Comparison of ENCODE assay signal across 9 cellular contexts in genomic region chr1:111448482-111448917, GRCh38. TPM values are rescaled to one million over a fixed set of nuclear protein-coding genes. Genes with fewer than 3 reads are reported as not detected.
A peak's percentile ranks its signal among the peaks of the same experiment; 100 is the strongest.
DNase-seq lines count a peak whose midpoint lies in the region; ATAC-seq, FAIRE-seq and TF ChIP-seq lines count a peak whose summit lies in the region.
"Had no signal": no experiment of that assay in that cellular context is flagged by ENCODE, and none has a peak within 500 bp of the region (broad histone marks: within the 10 kb centered on the region; RNA-seq: fewer than 3 reads in every experiment).

No MANE protein-coding gene starts in this region.

- peaks cover 42% of the 10 kb centered on the region for H3K4me1 ChIP-seq in psoas muscle

- H3K4me3 ChIP-seq in psoas muscle = peak overlapping the region; percentile 86

- H3K9me3 ChIP-seq in psoas muscle = no peaks in the 10 kb centered on the region

- H3K27me3 ChIP-seq in psoas muscle (ENCODE audit: insufficient read depth in 3 of 3, low read length in 2 of 3) = no peaks in the 10 kb centered on the region

- intact Hi-C loops in psoas muscle (cut with DNase I) = loop anchor here (5.0 to 10.0 kb wide), 3 partner anchors 304 to 1104 kb away; partner anchors contain the start of genes CEPT1 (in 2 of the 2) and DRAM2 (in 2 of the 2)

- TF ChIP-seq CTCF in 22Rv1 (IDR thresholded peaks at IDR 0.05) = no peak
- no peak for TF ChIP-seq CTCF in psoas muscle (IDR thresholded peaks at IDR 0.05)

- WGBS in psoas muscle, 3 donors = 1 to 2% (median 2%) methylated on average over 22 to 25 of the region's 25 CpGs

- ATAC-seq in GM18868 (IDR thresholded peaks at IDR 0.05; ENCODE audit: unreplicated experiment) (peak; percentile 22), psoas muscle (peak; percentile 7 to 25 (median 16))

- FAIRE-seq in RCC 7860 (lab: Jason Lieb, UNC) = no peak

- H3K27ac ChIP-seq in 22Rv1 = peak overlapping the region; percentile 82
- H3K27ac ChIP-seq in psoas muscle = peak overlapping the region; percentile 89

- DNase-seq in HPDE6-E6E7 (ENCODE audit: extremely low spot score) (peak; percentile 46), activated T-cell treated with anti-CD3 and anti-CD28 coated beads for 48 hours (ENCODE audit: low read depth) (peak; percentile 30), germinal center (ENCODE audit: low spot score) (peak; percentile 25), psoas muscle (no peak), AG20443 (ENCODE audit: low spot score) (no peak), RCC 7860 (ENCODE audit: low spot score) (no peak)

- peaks cover 8 to 49% of the 10 kb centered on the region in 2 donors for H3K36me3 ChIP-seq in psoas muscle (ENCODE audit: insufficient read depth in 1 of 2, low read depth in 1 of 2)

RNA-seq across cellular contexts. Expression of gene WDR77, which starts 0.6 kb away (rescaled TPM):
- 10 to 100 TPM; 35.3 to 48.2 (median 42.9) TPM for total RNA-seq in psoas muscle
- polyA plus RNA-seq in psoas muscle = 100 to 1,000 TPM in 1 of 3 donors, 10 to 100 TPM in 2; 36.7 to 103 (median 62.7) TPM

RNA-seq across cellular contexts. Expression of gene ATP5PB, which starts 0.8 kb away (rescaled TPM):
- total RNA-seq in psoas muscle = 100 to 1,000 TPM; 272 to 484 (median 398) TPM
- polyA plus RNA-seq in psoas muscle = 100 to 1,000 TPM; 378 to 649 (median 465) TPM

RNA-seq across cellular contexts. Expression of gene OVGP1, which starts 21.0 kb away (rescaled TPM):
- under 1 TPM; 0.25 to 0.64 (median 0.54) TPM for total RNA-seq in psoas muscle
- polyA plus RNA-seq in psoas muscle = under 1 TPM; 0.25 to 0.39 (median 0.28) TPM

RNA-seq across cellular contexts. Expression of gene C1orf162, which starts 25.3 kb away (rescaled TPM):
- 1 to 10 TPM; 3.6 to 8.5 (median 6.3) TPM for total RNA-seq in psoas muscle
- 1 to 10 TPM; 3.8 to 9.9 (median 4.1) TPM for polyA plus RNA-seq in psoas muscle

RNA-seq across cellular contexts. Expression of gene ADORA3, which starts 54.9 kb away (rescaled TPM):
- 1 to 10 TPM in 3 of 4 donors, under 1 TPM in 1; 0.71 to 2.1 (median 2.0) TPM for total RNA-seq in psoas muscle
- 1 to 10 TPM in 1 of 3 donors, under 1 TPM in 2; 0.45 to 1.2 (median 0.69) TPM for polyA plus RNA-seq in psoas muscle
- total RNA-seq: lung microvascular endothelial cell had no signal

Comparison
In these comparisons a context has a peak if more than half of its experiments do, and no peak if none do; other contexts are left out.
1. DNase-seq: peak in HPDE6-E6E7 (single experiment), activated T-cell treated with anti-CD3 and anti-CD28 coated beads for 48 hours (single experiment) and germinal center (single experiment); none in psoas muscle (0 of 2), AG20443 (single experiment) and RCC 7860 (single experiment).